In genomic region chr5:83473344-83474169, GRCh38 we compare ENCODE assay signal across 8 cellular contexts. TPM values are rescaled to one million over a fixed set of nuclear protein-coding genes. Genes with fewer than 3 reads are reported as not detected.
A peak's percentile ranks its signal among the peaks of the same experiment; 100 is the strongest.
DNase-seq lines count a peak whose midpoint lies in the region; ATAC-seq lines count a peak whose summit lies in the region.

No MANE protein-coding gene starts in this region.

- H3K9me3 ChIP-seq in CD8-positive, alpha-beta memory T cell (ENCODE audit: low read length), result no peaks in the 10 kb centered on the region
- H3K9me3 ChIP-seq in mucosa of rectum (ENCODE audit: control insufficient read depth in 2 of 2, low read length in 2 of 2), result no peaks in the 10 kb centered on the region
- no peaks in the 10 kb centered on the region for H3K9me3 ChIP-seq in subcutaneous abdominal adipose tissue (ENCODE audit: control insufficient read depth in 5 of 5, low read length in 5 of 5)

- no peak overlapping the region for H3K27ac ChIP-seq in CD8-positive, alpha-beta memory T cell (ENCODE audit: low read depth, low read length)
- peak overlapping the region; percentile 31 to 58 for H3K27ac ChIP-seq in mucosa of rectum (ENCODE audit: low read depth in 2 of 2, low read length in 2 of 2)
- peak overlapping the region; percentile 44 for H3K27ac ChIP-seq in subcutaneous abdominal adipose tissue (ENCODE audit: low read depth, low read length)

- peak in 2 of 5 donors; percentile 7 to 26 for DNase-seq in CD8-positive, alpha-beta memory T cell
- DNase-seq in NCI-H748 (lab: John Stamatoyannopoulos, UW; ENCODE audit: unreplicated experiment) (peak; percentile 98), activated T-cell treated with anti-CD3 and anti-CD28 coated beads for 48 hours (ENCODE audit: low read depth) (peak; percentile 58), fibroblast of gingiva (ENCODE audit: low read depth) (peak; percentile 99)

- peak; percentile 58 for ATAC-seq in GM19351 (IDR thresholded peaks at IDR 0.05; ENCODE audit: unreplicated experiment)
- peak; percentile 69 for ATAC-seq in HG03432 (IDR thresholded peaks at IDR 0.05; ENCODE audit: unreplicated experiment)

- peaks cover 47% of the 10 kb centered on the region for H3K27me3 ChIP-seq in CD8-positive, alpha-beta memory T cell (ENCODE audit: insufficient read depth, low read length, poor library complexity, severe bottlenecking)
- peaks cover 31 to 46% of the 10 kb centered on the region in 2 donors for H3K27me3 ChIP-seq in mucosa of rectum (ENCODE audit: control insufficient read depth in 2 of 2, insufficient read depth in 2 of 2, low read length in 2 of 2)
- H3K27me3 ChIP-seq in subcutaneous abdominal adipose tissue (ENCODE audit: control insufficient read depth in 5 of 5, insufficient read depth in 4 of 5, low read length in 5 of 5), result peaks cover 10 to 37% (median 21%) of the 10 kb centered on the region in 5 donors

- H3K4me1 ChIP-seq in CD8-positive, alpha-beta memory T cell (ENCODE audit: insufficient read depth, low read length), result peaks cover 11% of the 10 kb centered on the region
- H3K4me1 ChIP-seq in mucosa of rectum (ENCODE audit: control insufficient read depth in 2 of 2, insufficient read depth in 2 of 2, low read length in 2 of 2) (peaks cover 8 to 16% of the 10 kb centered on the region in 2 donors), subcutaneous abdominal adipose tissue (ENCODE audit: control insufficient read depth in 5 of 5, insufficient read depth in 5 of 5, low read length in 5 of 5) (peaks cover 2 to 47% (median 40%) of the 10 kb centered on the region in 5 donors)

- peak overlapping the region; percentile 24 to 40 for H3K9ac ChIP-seq in mucosa of rectum (ENCODE audit: low read depth in 1 of 2, low read length in 2 of 2)
- H3K9ac ChIP-seq in subcutaneous abdominal adipose tissue (ENCODE audit: low read length in 5 of 5), result peak overlapping the region in 4 of 5 donors; percentile 51 to 60 (median 55)

- H3K36me3 Mint-ChIP-seq in CD8-positive, alpha-beta memory T cell, result no peaks in the 10 kb centered on the region

- H3K4me1 Mint-ChIP-seq in CD8-positive, alpha-beta memory T cell, result peaks cover 25 to 41% (median 33%) of the 10 kb centered on the region in 3 donors

- peak overlapping the region in 1 of 8 donors; percentile 11 for H3K27ac Mint-ChIP-seq in CD8-positive, alpha-beta memory T cell

- H3K27me3 Mint-ChIP-seq in CD8-positive, alpha-beta memory T cell, result peaks cover 62 to 85% of the 10 kb centered on the region in 2 donors

- CTCF ChIA-PET in CD8-positive, alpha-beta memory T cell (lab: Charles Lee), result no interaction called here

- peak overlapping the region; percentile 4 for H3K4me3 ChIP-seq in CD8-positive, alpha-beta memory T cell (ENCODE audit: low read length)
- peak overlapping the region; percentile 60 to 76 for H3K4me3 ChIP-seq in mucosa of rectum (ENCODE audit: low read length in 2 of 2)
- peak overlapping the region; percentile 70 to 92 (median 76) for H3K4me3 ChIP-seq in subcutaneous abdominal adipose tissue (ENCODE audit: low read depth in 1 of 5, low read length in 5 of 5)

- H3K4me3 Mint-ChIP-seq in CD8-positive, alpha-beta memory T cell, result peak overlapping the region; percentile 25 to 91 (median 78)

- H3K9me3 Mint-ChIP-seq in CD8-positive, alpha-beta memory T cell, result peaks cover 0 to 5% (median 0%) of the 10 kb centered on the region in 5 donors

- no peaks in the 10 kb centered on the region for H3K36me3 ChIP-seq in CD8-positive, alpha-beta memory T cell (ENCODE audit: insufficient read depth, low read length)
- H3K36me3 ChIP-seq in mucosa of rectum (ENCODE audit: control insufficient read depth in 2 of 2, insufficient read depth in 2 of 2, low read length in 2 of 2) (no peaks in the 10 kb centered on the region), subcutaneous abdominal adipose tissue (ENCODE audit: control insufficient read depth in 5 of 5, insufficient read depth in 5 of 5, low read length in 5 of 5) (no peaks in the 10 kb centered on the region)

- POLR2A ChIA-PET in CD8-positive, alpha-beta memory T cell (lab: Charles Lee), result no interaction called here

RNA-seq across cellular contexts. Expression of gene VCAN, which starts 2.0 kb away (rescaled TPM):
- under 1 TPM; 0.24 to 0.33 TPM for total RNA-seq in CD8-positive, alpha-beta memory T cell
- polyA plus RNA-seq in CD8-positive, alpha-beta memory T cell, result not detected

Comparison
In these comparisons a context has a peak if more than half of its experiments do, and no peak if none do; other contexts are left out.
1. H3K4me3 ChIP-seq: peak in every context shown above with its lines; median percentile 76 in subcutaneous abdominal adipose tissue; 68 in mucosa of rectum; 4 in CD8-positive, alpha-beta memory T cell.